Comparison of ENCODE assay signal across 10 cellular contexts in the genomic region with DNA sequence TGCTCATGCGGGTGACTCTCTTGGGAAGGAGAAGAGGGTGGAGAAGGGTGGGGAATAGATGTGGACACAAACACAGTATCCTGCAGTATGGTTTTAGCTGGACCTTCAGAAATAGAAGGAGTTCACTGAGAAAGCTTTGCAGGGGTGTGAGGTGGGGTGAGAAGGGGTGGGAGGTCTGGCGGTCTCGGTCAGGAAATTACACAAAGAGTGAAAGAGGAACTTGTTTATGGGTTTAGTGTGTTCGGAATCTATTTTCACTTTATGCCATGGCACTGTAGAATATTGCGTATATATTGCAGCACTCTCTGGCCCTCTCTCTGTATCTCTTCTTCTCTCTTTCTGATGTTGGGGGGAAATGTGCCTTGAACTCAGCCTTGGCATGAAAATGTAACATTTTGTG.
DNase-seq lines count a peak whose midpoint lies in the region; ATAC-seq and TF ChIP-seq lines count a peak whose summit lies in the region.
"Had no signal": no experiment of that assay in that cellular context is flagged by ENCODE, and none has a peak within 500 bp of the region (broad histone marks: within the 10 kb centered on the region; RNA-seq: fewer than 3 reads in every experiment).

No MANE protein-coding gene starts in this region.

- H3K4me1 ChIP-seq in neutrophil (ENCODE audit: control insufficient read depth in 1 of 2, insufficient read depth in 1 of 2, low read depth in 1 of 2, low read length in 1 of 2) = peaks cover 38 to 57% of the 10 kb centered on the region in 2 experiments
- no peaks in the 10 kb centered on the region for H3K4me1 ChIP-seq in aorta (ENCODE audit: control insufficient read depth in 1 of 2, insufficient read depth in 2 of 2, low read length in 2 of 2)
- H3K4me1 ChIP-seq: adrenal gland had no signal

- TF ChIP-seq CTCF in neutrophil (IDR thresholded peaks at IDR 0.05) = no peak

- H3K27me3 ChIP-seq in neutrophil (no peaks in the 10 kb centered on the region), aorta (ENCODE audit: control insufficient read depth in 1 of 2, insufficient read depth in 2 of 2, low read length in 1 of 2) (no peaks in the 10 kb centered on the region), MG63 (no peaks in the 10 kb centered on the region)
- H3K27me3 ChIP-seq: adrenal gland had no signal

- H3K27ac ChIP-seq in neutrophil = peak overlapping the region; percentile 76
- H3K27ac ChIP-seq in aorta (ENCODE audit: low read depth in 1 of 2, low read length in 2 of 2) = no peak overlapping the region
- H3K27ac ChIP-seq: adrenal gland had no signal

- H3K36me3 Mint-ChIP-seq in IgD-negative memory B cell = peaks cover 6% of the 10 kb centered on the region

- H3K4me1 Mint-ChIP-seq in IgD-negative memory B cell = peaks cover 10 to 11% (median 10%) of the 10 kb centered on the region in 3 donors

- intact Hi-C loops in aorta (cut with DNase I) = no loop called here

- no peaks in the 10 kb centered on the region for H3K9me3 ChIP-seq in neutrophil
- H3K9me3 ChIP-seq in aorta (ENCODE audit: control insufficient read depth, low read length) = no peaks in the 10 kb centered on the region
- peaks cover 14% of the 10 kb centered on the region for H3K9me3 ChIP-seq in MG63
- H3K9me3 ChIP-seq: adrenal gland had no signal

- H3K36me3 ChIP-seq in neutrophil (no peaks in the 10 kb centered on the region), aorta (ENCODE audit: control insufficient read depth in 1 of 2, insufficient read depth in 2 of 2, low read length in 1 of 2) (no peaks in the 10 kb centered on the region), MG63 (no peaks in the 10 kb centered on the region)
- H3K36me3 ChIP-seq: adrenal gland had no signal

- no peak for DNase-seq in cerebellar cortex (ENCODE audit: low spot score)
- DNase-seq in dermis blood vessel endothelial cell = no peak
- no peak for DNase-seq in aorta
- no peak for DNase-seq in MG63
- DNase-seq: NCI-H1930 had no signal

- 78 to 90% methylated on average over 5 of the region's 5 CpGs for WGBS in aorta, 2 donors

- H3K4me3 Mint-ChIP-seq in IgD-negative memory B cell = peak overlapping the region in 3 of 4 donors; percentile 50 to 84 (median 61)

- H3K27ac Mint-ChIP-seq in IgD-negative memory B cell = peak overlapping the region in 2 of 3 donors; percentile 22 to 80

- H3K9me3 Mint-ChIP-seq in IgD-negative memory B cell = peaks cover 3 to 6% (median 3%) of the 10 kb centered on the region in 3 donors

- ATAC-seq in GM19035 (IDR thresholded peaks at IDR 0.05; ENCODE audit: unreplicated experiment) = peak; percentile 93
- ATAC-seq in HG02759 (IDR thresholded peaks at IDR 0.05; ENCODE audit: unreplicated experiment) = peak; percentile 94
- ATAC-seq in aorta (ENCODE audit: low FRiP score) = no peak

- H3K27me3 Mint-ChIP-seq in IgD-negative memory B cell = peaks cover 2% of the 10 kb centered on the region

- H3K4me3 ChIP-seq in neutrophil (ENCODE audit: low read depth in 1 of 2, low read length in 1 of 2) = peak overlapping the region; percentile 22 to 24
- no peak overlapping the region for H3K4me3 ChIP-seq in aorta (ENCODE audit: low read length in 2 of 2)
- H3K4me3 ChIP-seq in MG63 = no peak overlapping the region
- H3K4me3 ChIP-seq: adrenal gland had no signal

Comparison
In these comparisons a context has a peak if more than half of its experiments do, and no peak if none do; other contexts are left out.
1. H3K4me3 ChIP-seq: peak in neutrophil (2 of 2); none in aorta (0 of 2) and MG63 (single experiment).